1 cellular context compared by ENCODE assay signal in genomic region chr22:41442240-41442792, GRCh38.
TF ChIP-seq lines count a peak whose summit lies in the region.

No MANE protein-coding gene starts in this region.

TF ChIP-seq in GM12878, 131 proteins besides CTCF, POLR2A, EP300 and RAD21:
- no peak for TF ChIP-seq RFX5 (IDR thresholded peaks at IDR 0.05; ENCODE audit: low read depth, low read length)
- no peak for TF ChIP-seq SPI1 (IDR thresholded peaks at IDR 0.05; ENCODE audit: borderline replicate concordance, insufficient read depth, low read depth, low read length)
- no peak for TF ChIP-seq ELK1 (IDR thresholded peaks at IDR 0.05; ENCODE audit: low read depth, low read length)
- no peak for TF ChIP-seq SRF (IDR thresholded peaks at IDR 0.05; ENCODE audit: low read depth in 2 of 2, low read length in 2 of 2)
- no peak for TF ChIP-seq SMAD5 (IDR thresholded peaks at IDR 0.05; ENCODE audit: low read depth)
- no peak for TF ChIP-seq RB1 (IDR thresholded peaks at IDR 0.05; ENCODE audit: borderline replicate concordance)
- no peak for TF ChIP-seq EZH2 (IDR thresholded peaks at IDR 0.05; ENCODE audit: borderline replicate concordance, control insufficient read depth, low read depth, low read length)
- TF ChIP-seq REST (IDR thresholded peaks at IDR 0.05; ENCODE audit: low read depth, low read length): no peak
- no peak for TF ChIP-seq HDAC6 (IDR thresholded peaks at IDR 0.05; ENCODE audit: unreplicated experiment)
- TF ChIP-seq HSF1 (IDR thresholded peaks at IDR 0.05; ENCODE audit: low read depth, low read length): no peak
- TF ChIP-seq CBX3 (IDR thresholded peaks at IDR 0.05; ENCODE audit: borderline replicate concordance, low read depth): no peak
- TF ChIP-seq TBL1XR1 (IDR thresholded peaks at IDR 0.05; ENCODE audit: low read depth, low read length): no peak
- no peak for TF ChIP-seq MYC (IDR thresholded peaks at IDR 0.05; ENCODE audit: insufficient read depth, insufficient read length, insufficient replicate concordance, low read length, severe bottlenecking)
- TF ChIP-seq ZBTB40 (IDR thresholded peaks at IDR 0.05; ENCODE audit: borderline replicate concordance): no peak
- no peak for TF ChIP-seq JUND (IDR thresholded peaks at IDR 0.05; ENCODE audit: low read depth, low read length)
- no peak for TF ChIP-seq CBX5 (IDR thresholded peaks at IDR 0.05; ENCODE audit: low read depth)
- TF ChIP-seq POLR2AphosphoS5 (IDR thresholded peaks at IDR 0.05; ENCODE audit: low read length): no peak
- TF ChIP-seq E4F1 (IDR thresholded peaks at IDR 0.05; ENCODE audit: borderline replicate concordance, partially characterized antibody): no peak
